In the genomic region with DNA sequence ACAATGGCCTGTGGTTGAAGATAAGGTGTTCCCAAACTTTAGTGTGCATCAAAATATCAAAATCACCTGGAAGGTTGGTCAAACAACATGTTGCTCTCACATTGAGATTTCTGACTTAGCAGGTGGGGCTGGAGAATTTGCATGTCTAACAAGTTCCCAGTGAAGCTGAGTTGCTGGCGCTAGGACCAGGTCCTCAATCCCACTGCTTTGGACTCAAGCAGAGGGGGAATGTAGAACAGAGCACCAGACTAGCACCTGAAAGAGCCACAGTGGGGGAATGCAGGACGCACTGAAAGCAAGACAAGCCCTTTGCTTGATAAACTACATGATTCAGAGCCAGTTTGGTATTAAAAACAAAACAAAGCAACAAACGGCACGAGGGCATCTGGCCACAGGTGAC, we compare ENCODE assay signal across 24 cellular contexts.
"Had no signal": no experiment of that assay in that cellular context is flagged by ENCODE, and none has a peak within 500 bp of the region (broad histone marks: within the 10 kb centered on the region; RNA-seq: fewer than 3 reads in every experiment).

No MANE protein-coding gene starts in this region.

- H3K27ac ChIP-seq: RWPE1 had no signal

- H3K4me2 ChIP-seq: SK-N-SH had no signal

- H3K9ac ChIP-seq: SK-N-SH had no signal

- H3K9me3 ChIP-seq: MG63, SK-N-SH had no signal

- H3K27ac Mint-ChIP-seq: T-cell had no signal

- H3K36me3 ChIP-seq: MG63 had no signal

- H3K4me3 ChIP-seq: MG63 had no signal

- ATAC-seq: Panc1, PC-3, T-cell had no signal

- H3K36me3 Mint-ChIP-seq: T-cell had no signal

- DNase-seq: Karpas-422; KG1; MG63; NCI-H1092; NCI-H1105 treated with DMSO at 0.1 percent for 48 hours; NCI-H1417 treated with DMSO at 0.1 percent for 48 hours; NCI-H146; NCI-H1694 treated with DMSO at 0.1 percent for 48 hours; NCI-H1930; NCI-H2081; NCI-H2107; NCI-H345; NCI-H446 treated with DMSO at 0.1 percent for 48 hours; NCI-H510A treated with DMSO at 0.1 percent for 48 hours; NCI-H69; NCI-H774; NK-92 treated with Interleukin-12 subunit alpha and Interleukin-12 subunit beta, amount 100 ng/mL, for 24 hours; PC-3; SHP77; SK-N-SH; SW 1271; T-cell had no signal

- H3K4me1 Mint-ChIP-seq: T-cell had no signal

- H3K4me3 Mint-ChIP-seq: T-cell had no signal
